Comparison of ENCODE assay signal across 1 cellular context in genomic region chr3:56836276-56837163, GRCh38.
TF ChIP-seq lines count a peak whose summit lies in the region.

No MANE protein-coding gene starts in this region.

TF ChIP-seq in IMR-90, 13 proteins besides CTCF, POLR2A, EP300 and RAD21:
- no peak for TF ChIP-seq RCOR1 (IDR thresholded peaks at IDR 0.05; ENCODE audit: insufficient replicate concordance, low read length)
- TF ChIP-seq MXI1 (IDR thresholded peaks at IDR 0.05; ENCODE audit: borderline replicate concordance, low read depth, low read length) = no peak
- TF ChIP-seq MAZ (IDR thresholded peaks at IDR 0.05; ENCODE audit: borderline replicate concordance, low read depth, low read length) = no peak
- TF ChIP-seq CEBPB (IDR thresholded peaks at IDR 0.05; ENCODE audit: low read depth, low read length) = peak; percentile 77
- no peak for TF ChIP-seq RFX5 (IDR thresholded peaks at IDR 0.05; ENCODE audit: low read depth, low read length)
TF ChIP-seq in IMR-90: peak in this region for 1.
